8 cellular contexts compared by ENCODE assay signal in the genomic region with DNA sequence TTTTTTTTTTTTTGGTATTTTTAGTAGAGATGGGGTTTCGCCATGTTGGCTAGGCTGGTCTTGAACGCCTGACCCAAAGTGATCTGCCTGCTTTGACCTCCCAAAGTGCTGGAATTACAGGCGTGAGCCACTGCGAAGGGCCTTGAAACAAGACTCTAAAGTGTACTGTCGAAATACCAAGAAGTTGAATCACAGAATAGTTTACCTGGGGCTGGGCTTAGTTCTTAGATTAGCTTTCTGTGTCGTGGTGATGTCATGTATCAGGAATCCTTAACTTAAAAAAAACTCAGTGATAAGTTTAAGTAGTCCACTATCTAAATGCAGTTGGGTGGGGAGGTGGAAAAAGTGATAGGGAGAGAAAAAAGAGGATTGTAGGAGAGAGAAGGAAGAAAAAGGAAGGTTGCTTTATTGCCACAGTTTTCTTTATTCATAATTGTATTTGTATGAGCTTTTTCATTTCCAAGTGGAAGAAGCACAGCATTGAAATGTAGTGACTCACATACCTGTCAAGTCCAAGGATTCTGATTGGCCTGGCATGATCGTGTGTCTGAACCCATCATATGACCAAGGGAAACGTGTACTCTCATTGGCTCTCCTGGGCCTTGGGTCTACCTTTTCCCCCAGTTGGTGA. TPM values are rescaled to one million over a fixed set of nuclear protein-coding genes. Genes with fewer than 3 reads are reported as not detected.
DNase-seq lines count a peak whose midpoint lies in the region; TF ChIP-seq lines count a peak whose summit lies in the region.

No MANE protein-coding gene starts in this region.

- H3K9ac ChIP-seq in endodermal cell (ENCODE audit: extremely low read depth, low read length, poor library complexity, severe bottlenecking): peak overlapping the region; percentile 48

- TF ChIP-seq CTCF in Calu3 (IDR thresholded peaks at IDR 0.05; ENCODE audit: unreplicated experiment) (no peak), endodermal cell (conservative IDR thresholded peaks at IDR 0.05) (no peak)

- intact Hi-C loops in Calu3 (cut with micrococcal nuclease; ENCODE audit: unreplicated experiment): no loop called here

- CTCF ChIA-PET in Calu3 (lab: Charles Lee): interaction anchor here (0.6 to 0.7 kb wide), 2 partner anchors 18 to 238 kb away, joined by 3 to 6 read pairs; no protein-coding TSS in a partner anchor

- H3K36me3 ChIP-seq in endodermal cell (ENCODE audit: control insufficient read depth, insufficient read depth, low read length): peaks cover 5% of the 10 kb centered on the region

- H3K4me1 ChIP-seq in endodermal cell (ENCODE audit: control insufficient read depth, insufficient read depth, low read length): peaks cover 16% of the 10 kb centered on the region

- peak; percentile 66 for DNase-seq in Calu3
- DNase-seq in NCI-H226: peak; percentile 98
- DNase-seq in endodermal cell: peak; percentile 78
- peak; percentile 52 for DNase-seq in myocyte (ENCODE audit: low read depth)
- no peak for DNase-seq in erythroblast (lab: John Stamatoyannopoulos, UW)
- DNase-seq in retina: no peak
- DNase-seq in NCI-H2107 treated with DMSO at 0.1 percent for 48 hours (lab: John Stamatoyannopoulos, UW; ENCODE audit: unreplicated experiment): no peak
- no peak for DNase-seq in NCI-H2227 (lab: John Stamatoyannopoulos, UW; ENCODE audit: unreplicated experiment)

- H3K4me1 Mint-ChIP-seq in Calu3 (ENCODE audit: low read depth, unreplicated experiment) (peaks cover 54% of the 10 kb centered on the region), endodermal cell (peaks cover 57% of the 10 kb centered on the region)

- WGBS in endodermal cell (ENCODE audit: insufficient coverage in 1 of 2, insufficient read length in 1 of 2), 2 experiments: 62 to 77% methylated on average over 6 to 8 of the region's 8 CpGs

- H3K36me3 Mint-ChIP-seq in Calu3 (ENCODE audit: insufficient read depth, unreplicated experiment) (peaks cover 23% of the 10 kb centered on the region), endodermal cell (ENCODE audit: low read depth) (peaks cover 15% of the 10 kb centered on the region)

- no peaks in the 10 kb centered on the region for H3K27me3 ChIP-seq in endodermal cell (ENCODE audit: control insufficient read depth, insufficient read depth, low read length, poor library complexity, severe bottlenecking)

- peaks cover 2% of the 10 kb centered on the region for H3K9me3 ChIP-seq in endodermal cell (ENCODE audit: control insufficient read depth, low read length)

- TF ChIP-seq POLR2A in erythroblast (IDR thresholded peaks at IDR 0.05; ENCODE audit: low read length): no peak

- H3K9me3 Mint-ChIP-seq in Calu3 (ENCODE audit: low read depth, unreplicated experiment) (no peaks in the 10 kb centered on the region), endodermal cell (peaks cover under 1% of the 10 kb centered on the region)

- H3K4me3 Mint-ChIP-seq in Calu3 (ENCODE audit: low read depth, unreplicated experiment) (peak overlapping the region; percentile 64), endodermal cell (no peak overlapping the region)

- peak overlapping the region; percentile 98 for H3K27ac Mint-ChIP-seq in Calu3 (ENCODE audit: unreplicated experiment)
- peak overlapping the region; percentile 93 for H3K27ac Mint-ChIP-seq in endodermal cell

- no TSS peak for BruUV-seq in Calu3 (replicated peaks; lab: Mats Ljungman, UMichigan)

- H3K27ac ChIP-seq in endodermal cell (ENCODE audit: low read depth, low read length): no peak overlapping the region

- H3K27me3 Mint-ChIP-seq in Calu3 (ENCODE audit: unreplicated experiment): no peaks in the 10 kb centered on the region
- H3K27me3 Mint-ChIP-seq in endodermal cell (ENCODE audit: insufficient read depth): no peaks in the 10 kb centered on the region

- H3K4me3 ChIP-seq in endodermal cell (ENCODE audit: low read length): peak overlapping the region; percentile 44

RNA-seq across cellular contexts. Expression of gene ITSN1, which starts 13.4 kb away (rescaled TPM):
- total RNA-seq in Calu3 (2022) (27.8 and 30.6 TPM in 2 replicates), endodermal cell (100 to 1,000 TPM in 1 of 2 donors, 10 to 100 TPM in 1; 89.6 to 104 TPM), myocyte (32.2 and 36.8 TPM in 2 replicates)
- polyA plus RNA-seq in endodermal cell (2013, experiment 1 of 2): 65.1 TPM
- polyA plus RNA-seq in endodermal cell (2013, experiment 2 of 2): 69.4 TPM
- 16.2 TPM for polyA plus RNA-seq in myocyte (2012)

RNA-seq across cellular contexts. Expression of gene CRYZL1, which starts 14.2 kb away (rescaled TPM):
- total RNA-seq in Calu3 (2022) (16.2 and 22.1 TPM in 2 replicates), endodermal cell (10 to 100 TPM; 33.8 to 51.0 TPM), myocyte (13.7 and 19.1 TPM in 2 replicates)
- polyA plus RNA-seq in endodermal cell (2013, experiment 1 of 2): 71.7 TPM
- 58.8 TPM for polyA plus RNA-seq in endodermal cell (2013, experiment 2 of 2)
- polyA plus RNA-seq in myocyte (2012): 19.3 TPM

Comparison
In these comparisons a context has a peak if more than half of its experiments do, and no peak if none do; other contexts are left out.
1. DNase-seq: peak in Calu3 (single experiment), NCI-H226 (single experiment), endodermal cell (single experiment) and myocyte (single experiment); none in erythroblast (0 of 2), retina (single experiment), NCI-H2107 treated with DMSO at 0.1 percent for 48 hours (single experiment) and NCI-H2227 (single experiment).